In the genomic region with DNA sequence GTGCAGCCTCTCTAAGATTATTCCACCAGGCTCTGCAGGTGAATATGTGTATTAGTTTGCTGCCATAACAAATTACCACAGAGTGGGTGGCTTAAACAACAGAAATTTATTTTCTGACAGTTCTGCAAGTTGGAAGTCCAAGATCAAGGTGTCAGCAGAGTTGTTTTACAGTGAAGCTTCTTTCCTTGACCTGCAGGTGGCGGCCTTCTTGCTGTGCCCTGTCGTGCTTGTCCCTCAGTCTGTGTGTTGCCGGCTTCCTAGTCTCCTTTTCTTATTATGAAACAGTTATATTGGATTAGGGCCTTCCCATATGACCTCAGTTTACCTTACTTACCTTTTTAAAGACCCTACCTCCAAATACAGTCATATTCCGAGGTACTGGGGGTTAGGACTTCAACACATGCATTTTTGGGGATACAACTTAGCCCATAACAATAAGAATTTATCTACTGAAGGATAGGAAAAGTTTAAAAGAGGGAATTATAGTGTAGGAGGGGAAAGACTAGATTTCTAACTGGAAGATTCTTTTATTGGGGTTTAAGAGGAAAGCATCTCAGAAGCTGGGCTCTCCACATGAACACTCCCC, we compare ENCODE assay signal across 1 cellular context.
TF ChIP-seq lines count a peak whose summit lies in the region.

No MANE protein-coding gene starts in this region.

TF ChIP-seq in HCT116, 20 proteins besides CTCF, POLR2A, EP300 and RAD21 (continued from another document):
- TF ChIP-seq CBX3 (IDR thresholded peaks at IDR 0.05; ENCODE audit: low read depth) (no peak), EGR1 (IDR thresholded peaks at IDR 0.05; ENCODE audit: low read depth) (no peak)
